ENCODE assay signal across 8 cellular contexts in the genomic region with DNA sequence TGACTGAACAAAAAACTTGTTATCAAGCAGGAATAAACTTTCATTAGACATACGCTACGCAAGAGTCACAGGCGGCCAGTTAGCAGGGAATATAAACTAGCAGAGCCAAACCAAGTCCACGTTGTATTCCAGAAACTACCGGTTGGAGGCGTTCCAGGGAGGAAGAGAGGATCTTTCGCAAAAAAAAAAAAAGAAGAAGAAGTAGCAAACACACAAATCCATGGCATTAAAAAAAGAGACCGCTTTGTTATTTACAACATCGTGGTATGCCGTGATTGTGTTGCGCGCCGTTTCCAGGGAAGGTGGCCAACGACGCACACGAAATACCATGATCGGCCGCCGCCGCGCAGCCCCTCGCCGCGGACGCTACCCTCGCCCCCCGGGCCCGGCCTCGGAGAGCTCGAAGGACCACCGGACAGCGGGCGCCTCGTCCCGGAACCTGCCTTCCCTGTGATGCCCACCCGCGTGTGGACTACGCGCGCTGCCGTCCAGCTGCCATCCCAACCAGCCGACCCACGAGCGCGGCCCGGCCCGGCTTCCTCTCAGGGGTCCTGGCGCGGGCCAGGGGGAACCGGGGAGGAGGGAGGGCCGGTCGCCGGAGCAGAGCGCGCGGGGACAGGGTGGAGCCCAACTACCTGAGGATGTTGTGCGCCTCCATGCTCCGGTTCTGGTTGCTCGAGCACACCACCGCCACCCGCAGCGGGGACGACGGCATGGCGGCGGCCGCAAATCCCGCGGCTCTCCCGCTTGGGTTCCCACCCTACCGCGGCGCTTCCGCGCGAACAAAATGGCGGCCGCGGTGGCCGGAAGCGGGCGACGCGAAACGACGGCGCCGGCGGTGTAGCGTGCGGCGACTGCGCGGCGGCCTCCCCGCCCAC. TPM values are rescaled to one million over a fixed set of nuclear protein-coding genes. Genes with fewer than 3 reads are reported as not detected.
DNase-seq lines count a peak whose midpoint lies in the region; ATAC-seq and TF ChIP-seq lines count a peak whose summit lies in the region.

No MANE protein-coding gene starts in this region.

- peaks cover 52% of the 10 kb centered on the region for H4K20me1 ChIP-seq in BLaER1

- H3K4me2 ChIP-seq in BLaER1 = peak overlapping the region; percentile 87

- peaks cover 40% of the 10 kb centered on the region for H3K4me1 Mint-ChIP-seq in activated CD4-positive, alpha-beta memory T cell treated with anti-CD3 and anti-CD28 coated beads, Interleukin-2, amount 10 ng/mL, durations not matched to agents 7 days and 5 days
- H3K4me1 Mint-ChIP-seq in endothelial cell (ENCODE audit: unreplicated experiment) = peaks cover 22% of the 10 kb centered on the region
- peaks cover 24% of the 10 kb centered on the region for H3K4me1 Mint-ChIP-seq in stimulated activated effector memory CD8-positive, alpha-beta T cell treated with anti-CD3 and anti-CD28 coated beads, Interleukin-12 subunit alpha, Interleukin-12 subunit beta, amount 100 ng/mL, for 72 hours

- H3K9me3 ChIP-seq in BLaER1 (no peaks in the 10 kb centered on the region), mononuclear cell (ENCODE audit: low read depth, low read length) (no peaks in the 10 kb centered on the region)

- no peaks in the 10 kb centered on the region for H3K9me3 Mint-ChIP-seq in activated CD4-positive, alpha-beta memory T cell treated with anti-CD3 and anti-CD28 coated beads, Interleukin-2, amount 10 ng/mL, durations not matched to agents 7 days and 5 days
- H3K9me3 Mint-ChIP-seq in endothelial cell (ENCODE audit: unreplicated experiment) = no peaks in the 10 kb centered on the region
- no peaks in the 10 kb centered on the region for H3K9me3 Mint-ChIP-seq in stimulated activated effector memory CD8-positive, alpha-beta T cell treated with anti-CD3 and anti-CD28 coated beads, Interleukin-12 subunit alpha, Interleukin-12 subunit beta, amount 100 ng/mL, for 72 hours

- peaks cover 30% of the 10 kb centered on the region for H3K36me3 ChIP-seq in BLaER1

- peak overlapping the region; percentile 100 for H3K27ac ChIP-seq in BLaER1

- H3K27me3 ChIP-seq in BLaER1 (peaks cover 22% of the 10 kb centered on the region), mononuclear cell (ENCODE audit: insufficient read depth, low read length) (no peaks in the 10 kb centered on the region)

- ATAC-seq in GM18873 (IDR thresholded peaks at IDR 0.05; ENCODE audit: low FRiP score, unreplicated experiment) = peak; percentile 43
- ATAC-seq in HG03108 (IDR thresholded peaks at IDR 0.05; ENCODE audit: unreplicated experiment) = peak; percentile 72
- ATAC-seq in stimulated activated effector memory CD8-positive, alpha-beta T cell treated with anti-CD3 and anti-CD28 coated beads, Interleukin-12 subunit alpha, Interleukin-12 subunit beta, amount 100 ng/mL, for 72 hours = peak; percentile 84

- CTCF ChIA-PET in activated CD4-positive, alpha-beta memory T cell treated with anti-CD3 and anti-CD28 coated beads, Interleukin-2, amount 10 ng/mL, durations not matched to agents 7 days and 5 days (lab: Charles Lee) = interaction anchor here (0.7 to 1.3 kb wide), 2 partner anchors 15 to 39 kb away, joined by 3 to 4 read pairs; no protein-coding TSS in a partner anchor

- peak; percentile 78 for DNase-seq in NCI-H345 (lab: John Stamatoyannopoulos, UW)
- DNase-seq in activated CD4-positive, alpha-beta memory T cell treated with anti-CD3 and anti-CD28 coated beads, Interleukin-2, amount 10 ng/mL, durations not matched to agents 7 days and 5 days = peak; percentile 80
- DNase-seq in endothelial cell (ENCODE audit: low spot score) = peak; percentile 69
- no peak for DNase-seq in stimulated activated effector memory CD8-positive, alpha-beta T cell treated with anti-CD3 and anti-CD28 coated beads, Interleukin-12 subunit alpha, Interleukin-12 subunit beta, amount 100 ng/mL, for 72 hours (ENCODE audit: low spot score in 2 of 2)

- H3K4me3 Mint-ChIP-seq in activated CD4-positive, alpha-beta memory T cell treated with anti-CD3 and anti-CD28 coated beads, Interleukin-2, amount 10 ng/mL, durations not matched to agents 7 days and 5 days = peak overlapping the region; percentile 94
- peak overlapping the region; percentile 99 for H3K4me3 Mint-ChIP-seq in endothelial cell (ENCODE audit: unreplicated experiment)
- H3K4me3 Mint-ChIP-seq in stimulated activated effector memory CD8-positive, alpha-beta T cell treated with anti-CD3 and anti-CD28 coated beads, Interleukin-12 subunit alpha, Interleukin-12 subunit beta, amount 100 ng/mL, for 72 hours = peak overlapping the region; percentile 96

- H3K4me3 ChIP-seq in BLaER1 (peak overlapping the region; percentile 98), mononuclear cell (ENCODE audit: low read length) (peak overlapping the region; percentile 96)

- peaks cover 29% of the 10 kb centered on the region for H3K36me3 Mint-ChIP-seq in activated CD4-positive, alpha-beta memory T cell treated with anti-CD3 and anti-CD28 coated beads, Interleukin-2, amount 10 ng/mL, durations not matched to agents 7 days and 5 days (ENCODE audit: low read depth)
- peaks cover 17% of the 10 kb centered on the region for H3K36me3 Mint-ChIP-seq in endothelial cell (ENCODE audit: low read depth, unreplicated experiment)
- peaks cover 69% of the 10 kb centered on the region for H3K36me3 Mint-ChIP-seq in stimulated activated effector memory CD8-positive, alpha-beta T cell treated with anti-CD3 and anti-CD28 coated beads, Interleukin-12 subunit alpha, Interleukin-12 subunit beta, amount 100 ng/mL, for 72 hours

- H3K4me1 ChIP-seq in BLaER1 = peaks cover 32% of the 10 kb centered on the region
- H3K4me1 ChIP-seq in mononuclear cell (ENCODE audit: insufficient read depth, low read length) = peaks cover 32% of the 10 kb centered on the region

- POLR2A ChIA-PET in activated CD4-positive, alpha-beta memory T cell treated with anti-CD3 and anti-CD28 coated beads, Interleukin-2, amount 10 ng/mL, durations not matched to agents 7 days and 5 days (lab: Charles Lee) = interaction anchor here (0.7 to 1.2 kb wide), 3 partner anchors 25 to 41 kb away, joined by 3 to 8 read pairs (median 3); a partner anchor contains a TSS

- peak overlapping the region; percentile 98 for H3K9ac ChIP-seq in BLaER1

- TF ChIP-seq CTCF in endothelial cell (IDR thresholded peaks at IDR 0.05; ENCODE audit: unreplicated experiment) = peak; percentile 38

- H3K27ac Mint-ChIP-seq in activated CD4-positive, alpha-beta memory T cell treated with anti-CD3 and anti-CD28 coated beads, Interleukin-2, amount 10 ng/mL, durations not matched to agents 7 days and 5 days = peak overlapping the region; percentile 95
- H3K27ac Mint-ChIP-seq in endothelial cell (ENCODE audit: unreplicated experiment) = peak overlapping the region; percentile 97
- H3K27ac Mint-ChIP-seq in stimulated activated effector memory CD8-positive, alpha-beta T cell treated with anti-CD3 and anti-CD28 coated beads, Interleukin-12 subunit alpha, Interleukin-12 subunit beta, amount 100 ng/mL, for 72 hours = peak overlapping the region; percentile 99

- no peaks in the 10 kb centered on the region for H3K27me3 Mint-ChIP-seq in activated CD4-positive, alpha-beta memory T cell treated with anti-CD3 and anti-CD28 coated beads, Interleukin-2, amount 10 ng/mL, durations not matched to agents 7 days and 5 days
- peaks cover 14% of the 10 kb centered on the region for H3K27me3 Mint-ChIP-seq in endothelial cell (ENCODE audit: unreplicated experiment)

RNA-seq across cellular contexts. Expression of a gene that starts 0.6 kb away (rescaled TPM):
- total RNA-seq in activated CD4-positive, alpha-beta memory T cell treated with anti-CD3 and anti-CD28 coated beads, Interleukin-2, amount 10 ng/mL, durations not matched to agents 7 days and 5 days = 100 to 1,000 TPM; 111 to 113 TPM
- total RNA-seq in endothelial cell (ENCODE audit: unreplicated experiment) (114 TPM), mononuclear cell (47.9 TPM)

RNA-seq across cellular contexts. Expression of a gene that starts 25.9 kb away (rescaled TPM):
- total RNA-seq in activated CD4-positive, alpha-beta memory T cell treated with anti-CD3 and anti-CD28 coated beads, Interleukin-2, amount 10 ng/mL, durations not matched to agents 7 days and 5 days = 1 to 10 TPM; 2.6 to 2.7 TPM
- total RNA-seq in endothelial cell (ENCODE audit: unreplicated experiment) = 11.6 TPM
- 1.2 TPM for total RNA-seq in mononuclear cell

RNA-seq across cellular contexts. Expression of a gene that starts 33.7 kb away (rescaled TPM):
- total RNA-seq in activated CD4-positive, alpha-beta memory T cell treated with anti-CD3 and anti-CD28 coated beads, Interleukin-2, amount 10 ng/mL, durations not matched to agents 7 days and 5 days = under 1 TPM in 1 of 2 experiments, not detected in 1; 0.28 TPM
- total RNA-seq in endothelial cell (ENCODE audit: unreplicated experiment) (6.6 TPM), mononuclear cell (not detected)

RNA-seq across cellular contexts. Expression of a gene that starts 41.2 kb away (rescaled TPM):
- 10 to 100 TPM; 37.2 to 37.5 TPM for total RNA-seq in activated CD4-positive, alpha-beta memory T cell treated with anti-CD3 and anti-CD28 coated beads, Interleukin-2, amount 10 ng/mL, durations not matched to agents 7 days and 5 days
- 84.4 TPM for total RNA-seq in endothelial cell (ENCODE audit: unreplicated experiment)
- total RNA-seq in mononuclear cell = 23.1 TPM

RNA-seq across cellular contexts. Expression of a gene that starts 57.9 kb away (rescaled TPM):
- total RNA-seq in activated CD4-positive, alpha-beta memory T cell treated with anti-CD3 and anti-CD28 coated beads, Interleukin-2, amount 10 ng/mL, durations not matched to agents 7 days and 5 days = 1 to 10 TPM in 1 of 2 experiments, under 1 TPM in 1; 0.63 to 2.4 TPM
- total RNA-seq in endothelial cell (ENCODE audit: unreplicated experiment) (26.7 TPM), mononuclear cell (1.3 TPM)

Comparison
In these comparisons a context has a peak if more than half of its experiments do, and no peak if none do; other contexts are left out.
1. DNase-seq: peak in NCI-H345 (single experiment), activated CD4-positive, alpha-beta memory T cell treated with anti-CD3 and anti-CD28 coated beads, Interleukin-2, amount 10 ng/mL, durations not matched to agents 7 days and 5 days (single experiment) and endothelial cell (single experiment); none in stimulated activated effector memory CD8-positive, alpha-beta T cell treated with anti-CD3 and anti-CD28 coated beads, Interleukin-12 subunit alpha, Interleukin-12 subunit beta, amount 100 ng/mL, for 72 hours (0 of 2).
2. Peak in every context shown above with its lines, with median percentiles within 50 percentile points of each other: ATAC-seq, H3K27ac Mint-ChIP-seq and H3K4me3 Mint-ChIP-seq.